ENCODE assay signal across 8 cellular contexts in the genomic region with DNA sequence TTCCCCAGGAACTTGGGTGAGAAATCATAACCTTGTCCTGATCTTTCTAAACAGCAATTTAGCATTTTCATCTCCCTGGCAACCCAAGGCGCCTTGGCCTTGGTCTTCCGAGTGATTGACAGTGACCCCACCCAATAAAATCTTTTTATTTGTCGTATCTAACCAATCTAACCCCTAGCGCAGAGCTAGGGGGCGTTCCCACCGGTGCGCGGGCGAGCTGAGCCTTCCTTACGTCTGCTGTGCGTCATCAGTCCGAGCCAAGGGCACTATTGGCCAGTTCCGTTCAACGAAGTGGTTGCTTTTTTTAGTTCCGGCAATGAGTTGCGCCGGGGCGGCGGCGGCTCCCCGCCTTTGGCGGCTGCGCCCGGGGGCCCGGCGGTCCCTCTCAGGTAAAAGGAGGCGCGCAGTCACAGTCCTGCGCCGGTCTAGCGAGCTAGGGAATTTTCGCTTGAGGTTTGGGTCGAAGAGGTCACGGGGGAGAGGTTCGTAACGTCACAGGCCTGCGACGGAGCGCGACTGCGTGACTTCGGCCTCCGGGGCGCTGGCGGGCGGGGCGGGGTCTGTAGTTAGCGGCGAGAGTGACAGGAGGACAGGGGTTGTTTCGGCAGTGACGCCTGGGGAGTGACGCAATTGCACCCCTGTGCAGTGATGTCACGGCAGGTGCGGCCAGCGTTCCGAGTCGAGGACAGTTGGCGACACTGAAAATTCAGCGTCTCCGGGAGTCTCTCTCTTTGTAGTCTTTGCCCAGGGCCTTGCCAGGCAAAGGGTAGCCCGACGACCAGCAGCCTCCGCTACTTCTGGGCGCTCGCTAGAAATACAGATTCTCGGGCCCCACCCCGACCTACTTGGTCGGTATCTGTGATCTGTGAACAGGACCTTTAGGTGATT. TPM values are rescaled to one million over a fixed set of nuclear protein-coding genes. Genes with fewer than 3 reads are reported as not detected.
A peak's percentile ranks its signal among the peaks of the same experiment; 100 is the strongest.
DNase-seq lines count a peak whose midpoint lies in the region; ATAC-seq and TF ChIP-seq lines count a peak whose summit lies in the region.

Gene COQ7 (plus strand): TSS at position 266 of the 888 bp plus-strand sequence. CDS start 51 bp downstream, at position 317.

- TF ChIP-seq POLR2A in esophagus muscularis mucosa (IDR thresholded peaks at IDR 0.05; ENCODE audit: low read depth): no peak

- peak; percentile 51 for TF ChIP-seq EP300 in esophagus muscularis mucosa (IDR thresholded peaks at IDR 0.05)

- H3K9ac ChIP-seq in Karpas-422 (ENCODE audit: low read length): peak within 1 kb of the TSS; percentile 90

- intact Hi-C loops in esophagus muscularis mucosa (cut with DNase I): loop anchor here (10.0 kb wide), 1 partner anchor 457 kb away; the partner anchor contains the start of genes CCP110 and GDE1

- H3K36me3 ChIP-seq in Karpas-422 (ENCODE audit: insufficient read depth, low read length) (no peaks in the 10 kb centered on the region), esophagus muscularis mucosa (peaks cover 3 to 16% (median 4%) of the 10 kb centered on the region in 4 donors), muscle layer of duodenum (ENCODE audit: control insufficient read depth in 1 of 2, insufficient read depth in 2 of 2, low read length in 2 of 2) (peaks cover 0 to 18% of the 10 kb centered on the region in 2 donors)

- no peaks in the 10 kb centered on the region for H3K27me3 ChIP-seq in Karpas-422 (ENCODE audit: low read length)
- no peaks in the 10 kb centered on the region for H3K27me3 ChIP-seq in esophagus muscularis mucosa
- no peaks in the 10 kb centered on the region for H3K27me3 ChIP-seq in muscle layer of duodenum (ENCODE audit: low read depth, low read length)

- H3K9me3 ChIP-seq in Karpas-422 (ENCODE audit: low read length) (no peaks in the 10 kb centered on the region), esophagus muscularis mucosa (no peaks in the 10 kb centered on the region), muscle layer of duodenum (ENCODE audit: control insufficient read depth in 1 of 2, low read length in 2 of 2) (no peaks in the 10 kb centered on the region)

- peak in 1 of 3 experiments; percentile 19 for TF ChIP-seq CTCF in esophagus muscularis mucosa (IDR thresholded peaks at IDR 0.05)

- H4K20me1 ChIP-seq in Karpas-422 (ENCODE audit: insufficient read depth, low read depth, low read length): no peaks in the 10 kb centered on the region

- H3K79me2 ChIP-seq in Karpas-422 (ENCODE audit: low read length): no peaks in the 10 kb centered on the region

- no peaks in the 10 kb centered on the region for H3K9me2 ChIP-seq in Karpas-422 (replicated peaks; ENCODE audit: insufficient read depth, low read length)

- H3K4me1 ChIP-seq in Karpas-422 (ENCODE audit: low read length) (peaks cover 11% of the 10 kb centered on the region), esophagus muscularis mucosa (peaks cover 14 to 27% (median 25%) of the 10 kb centered on the region in 4 donors), muscle layer of duodenum (ENCODE audit: control insufficient read depth in 1 of 2, insufficient read depth in 2 of 2, low read length in 2 of 2) (peaks cover 8 to 17% of the 10 kb centered on the region in 2 donors)

- H3K27ac ChIP-seq in Karpas-422 (ENCODE audit: low read length): peak within 1 kb of the TSS; percentile 91
- peak within 1 kb of the TSS; percentile 97 to 99 (median 98) for H3K27ac ChIP-seq in esophagus muscularis mucosa (replicated peaks in 1 of 4)
- H3K27ac ChIP-seq in muscle layer of duodenum (ENCODE audit: low read length): peak within 1 kb of the TSS; percentile 93

- peak; percentile 91 for ATAC-seq in GM21825 (IDR thresholded peaks at IDR 0.05; ENCODE audit: unreplicated experiment)

- H3K4me2 ChIP-seq in Karpas-422 (ENCODE audit: low read depth, low read length, poor library complexity, severe bottlenecking): peak within 1 kb of the TSS; percentile 79

- DNase-seq in DMS79 (lab: John Stamatoyannopoulos, UW) (peak; percentile 95), Karpas-422 (peak; percentile 100), RKO (ENCODE audit: low spot score) (peak; percentile 100), activated T-helper 1 cell treated with Interleukin-2 at 50 U/mL for 16 hours (ENCODE audit: low read depth) (peak; percentile 95), esophagus muscularis mucosa (ENCODE audit: extremely low spot score) (peak; percentile 100)
- peak; percentile 97 to 98 for DNase-seq in stimulated activated CD8-positive, alpha-beta memory T cell treated with anti-CD3 and anti-CD28 coated beads, Interleukin-7, amount 100 ng/mL, for 4 hours (ENCODE audit: low read depth in 2 of 2)

- H2AFZ ChIP-seq in Karpas-422 (ENCODE audit: low read length): peak within 1 kb of the TSS; percentile 85

- H3K4me3 ChIP-seq in Karpas-422 (ENCODE audit: low read length): peak within 1 kb of the TSS; percentile 79
- H3K4me3 ChIP-seq in esophagus muscularis mucosa: peak within 1 kb of the TSS; percentile 76 to 86 (median 78)
- peak within 1 kb of the TSS; percentile 89 to 95 for H3K4me3 ChIP-seq in muscle layer of duodenum (ENCODE audit: low read depth in 1 of 2, low read length in 2 of 2)

- 0% methylated on average over 17 of the region's 68 CpGs for WGBS in esophagus muscularis mucosa

RNA-seq across cellular contexts. Expression of gene COQ7, which starts in this region (rescaled TPM):
- total RNA-seq in Karpas-422 (2014; rRNA removed; shearing (Covaris generic); ENCODE audit: low replicate concordance): 6.1 and 31.7 TPM in 2 replicates
- total RNA-seq in esophagus muscularis mucosa: 10 to 100 TPM; 19.1 to 31.2 (median 28.8) TPM

Comparison
In these comparisons a context has a peak if more than half of its experiments do, and no peak if none do; other contexts are left out.
1. Peak in every context shown above with its lines: DNase-seq, ATAC-seq, H3K4me3 ChIP-seq and H3K27ac ChIP-seq.